24 cellular contexts compared by ENCODE assay signal in the genomic region with DNA sequence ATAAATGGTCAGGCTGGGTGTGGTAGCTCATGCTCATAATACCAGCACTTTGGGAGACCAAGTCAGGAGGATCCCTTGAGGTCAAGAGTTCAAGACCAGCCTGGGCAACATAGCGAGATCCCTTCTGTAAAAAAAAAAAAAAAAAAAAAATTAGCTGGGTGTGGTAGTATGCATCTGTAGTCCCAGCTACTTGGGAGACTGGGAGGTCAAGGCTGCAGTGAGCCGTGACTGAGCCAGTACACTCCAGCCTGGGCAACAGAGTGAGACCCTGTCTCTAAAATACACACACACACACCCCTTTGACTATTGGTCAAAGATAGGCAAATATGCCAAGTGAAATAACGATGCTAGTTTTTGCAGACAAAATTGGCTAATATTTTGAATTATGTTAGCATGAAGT.
A peak's percentile ranks its signal among the peaks of the same experiment; 100 is the strongest.
DNase-seq lines count a peak whose midpoint lies in the region; ATAC-seq, FAIRE-seq and TF ChIP-seq lines count a peak whose summit lies in the region.
"Had no signal": no experiment of that assay in that cellular context is flagged by ENCODE, and none has a peak within 500 bp of the region (broad histone marks: within the 10 kb centered on the region; RNA-seq: fewer than 3 reads in every experiment).

No MANE protein-coding gene starts in this region.

- H3K36me3 Mint-ChIP-seq in nephron (ENCODE audit: low read depth), result peaks cover 46% of the 10 kb centered on the region
- H3K36me3 Mint-ChIP-seq: CD4-positive, alpha-beta memory T cell; CD4-positive, CD25-positive, alpha-beta regulatory T cell; CD8-positive, alpha-beta memory T cell had no signal

- FAIRE-seq in HepG2 (lab: Jason Lieb, UNC) (no peak), GM12878 (lab: Jason Lieb, UNC) (peak; percentile 35), HTR-8/SVneo (lab: Jason Lieb, UNC) (no peak)
- FAIRE-seq: A549, GM12891 had no signal

- no peaks in the 10 kb centered on the region for H3K9me3 Mint-ChIP-seq in nephron
- H3K9me3 Mint-ChIP-seq: CD4-positive, alpha-beta memory T cell; CD8-positive, alpha-beta memory T cell had no signal

- no peaks in the 10 kb centered on the region for H3K27me3 Mint-ChIP-seq in nephron (ENCODE audit: low read depth)
- H3K27me3 Mint-ChIP-seq: B cell; CD4-positive, CD25-positive, alpha-beta regulatory T cell had no signal

- TF ChIP-seq POLR2A in HepG2 (IDR thresholded peaks at IDR 0.05; ENCODE audit: insufficient read depth in 1 of 2, low read depth in 2 of 2, low read length in 2 of 2) (no peak), right lobe of liver (IDR thresholded peaks at IDR 0.05) (no peak), GM12878 (IDR thresholded peaks at IDR 0.05; ENCODE audit: low read depth, low read length) (no peak)

- SMC1A ChIA-PET in GM12878 (lab: Charles Lee; ENCODE audit: uncharacterized antibody, unreplicated experiment), result no interaction called here

- H3K27ac ChIP-seq in HepG2 (ENCODE audit: extremely low read length, insufficient read depth, low read length) (no peak overlapping the region), right lobe of liver (no peak overlapping the region), GM12878 (ENCODE audit: control insufficient read depth, insufficient read depth) (no peak overlapping the region)
- H3K27ac ChIP-seq: 22Rv1; A549; BLaER1 treated with 17β-estradiol and CSF1 and Interleukin-3, amounts not matched to agents 10 nM and 100 nM; C4-2B had no signal

- POLR2A ChIA-PET in HepG2 (lab: Yijun Ruan, JAX), result no interaction called here
- POLR2A ChIA-PET in GM12878 (lab: Charles Lee), result interaction anchor here (0.6 kb wide), 1 partner anchor 154 kb away, joined by 4 read pairs; no protein-coding TSS in a partner anchor

- 93% methylated on average over 3 of the region's 3 CpGs for WGBS in HepG2 (ENCODE audit: low lambda C conversion rate)
- WGBS in right lobe of liver (ENCODE audit: insufficient coverage, low coverage, low lambda C conversion rate, missing lambda C conversion rate), result 93% methylated on average over 3 of the region's 3 CpGs
- 94% methylated on average over 2 of the region's 3 CpGs for WGBS in GM12878 (ENCODE audit: insufficient coverage, insufficient replicate concordance, low lambda C conversion rate, missing lambda C conversion rate)

- CTCF ChIA-PET in HepG2 (lab: Yijun Ruan, JAX; ENCODE audit: low intra/inter-chr PET ratio, low total read pairs) (no interaction called here), GM12878 (lab: Yijun Ruan, JAX) (interaction anchor here (0.7 to 1.1 kb wide), 2 partner anchors 40 to 393 kb away, joined by 4 to 6 read pairs; no protein-coding TSS in a partner anchor)

- no peak overlapping the region for H3K9ac ChIP-seq in HepG2 (ENCODE audit: insufficient read depth, low read depth, low read length)
- no peak overlapping the region for H3K9ac ChIP-seq in GM12878 (ENCODE audit: control insufficient read depth, insufficient read depth, low read length)
- H3K9ac ChIP-seq: BLaER1 treated with 17β-estradiol and CSF1 and Interleukin-3, amounts not matched to agents 10 nM and 100 nM had no signal

- H4K20me1 ChIP-seq in HepG2 (ENCODE audit: insufficient read depth, low read length) (no peaks in the 10 kb centered on the region; the same call in 1 of the 2 replicates), GM12878 (ENCODE audit: control insufficient read depth, insufficient read depth) (no peaks in the 10 kb centered on the region)
- H4K20me1 ChIP-seq: BLaER1 treated with 17β-estradiol and CSF1 and Interleukin-3, amounts not matched to agents 10 nM and 100 nM had no signal

- DNase-seq in HepG2 (ENCODE audit: low spot score) (no peak), right lobe of liver (no peak), GM12878 (ENCODE audit: low read depth, low spot score) (no peak), HTR-8/SVneo (ENCODE audit: insufficient read length, low spot score) (no peak)
- DNase-seq in activated effector memory CD4-positive, alpha-beta T cell treated with Interleukin-2 at 50 U/mL for 16 hours, result no peak
- DNase-seq: AML-193; CD4-positive, alpha-beta memory T cell; CD4-positive, CD25-positive, alpha-beta regulatory T cell; CD8-positive, alpha-beta memory T cell; COR-L47; DMS 273 treated with DMSO at 0.1 percent for 48 hours; DMS153; DMS53; DMS79; DND-41; EL; GDM1 had no signal

- RAD21 ChIA-PET in GM12878 (lab: Charles Lee; ENCODE audit: unreplicated experiment), result no interaction called here

- H3K4me2 ChIP-seq in HepG2 (ENCODE audit: low read depth, low read length) (no peak overlapping the region), GM12878 (ENCODE audit: control insufficient read depth, insufficient read depth) (no peak overlapping the region)
- H3K4me2 ChIP-seq: A549; BLaER1 treated with 17β-estradiol and CSF1 and Interleukin-3, amounts not matched to agents 10 nM and 100 nM had no signal

- H3K36me3 ChIP-seq in HepG2 (replicated peaks in 1 of 2; ENCODE audit: control insufficient read depth in 1 of 2, insufficient read depth in 2 of 2, low read length in 2 of 2) (peaks cover 4 to 43% of the 10 kb centered on the region in 2 experiments; a peak in 4 of 5 replicates), right lobe of liver (no peaks in the 10 kb centered on the region), GM12878 (ENCODE audit: control insufficient read depth in 2 of 2, insufficient read depth in 2 of 2, low read length in 1 of 2) (peaks cover 0 to 5% of the 10 kb centered on the region in 2 experiments; a peak in 3 of 4 replicates)
- H3K36me3 ChIP-seq: BLaER1 treated with 17β-estradiol and CSF1 and Interleukin-3, amounts not matched to agents 10 nM and 100 nM had no signal

- H3K4me3 ChIP-seq in HepG2 (replicated peaks in 1 of 3; ENCODE audit: insufficient read depth in 1 of 3, low read depth in 2 of 3, low read length in 3 of 3) (no peak overlapping the region), right lobe of liver (no peak overlapping the region), GM12878 (no peak overlapping the region)
- H3K4me3 ChIP-seq: A549; BLaER1 treated with 17β-estradiol and CSF1 and Interleukin-3, amounts not matched to agents 10 nM and 100 nM had no signal

- no TSS peak for BruUV-seq in HepG2 (replicated peaks; lab: Mats Ljungman, UMichigan)
- no TSS peak for BruUV-seq in GM12878 (replicated peaks; lab: Mats Ljungman, UMichigan)

- TF ChIP-seq RAD21 in HepG2 (CRISPR knock-in tag; IDR thresholded peaks at IDR 0.05) (no peak), GM12878 (IDR thresholded peaks at IDR 0.05; ENCODE audit: insufficient read depth, low read depth, low read length) (no peak)

- no peak overlapping the region for H3K4me3 Mint-ChIP-seq in nephron
- H3K4me3 Mint-ChIP-seq: B cell; CD4-positive, alpha-beta memory T cell; CD4-positive, CD25-positive, alpha-beta regulatory T cell; CD8-positive, alpha-beta memory T cell had no signal

- H3K79me2 ChIP-seq in HepG2 (ENCODE audit: insufficient read depth, low read length) (peaks cover 31% of the 10 kb centered on the region), GM12878 (ENCODE audit: control insufficient read depth, insufficient read depth, low read length) (peaks cover 4% of the 10 kb centered on the region)

- no peaks in the 10 kb centered on the region for H3K9me3 ChIP-seq in HepG2 (ENCODE audit: low read length)
- H3K9me3 ChIP-seq in right lobe of liver, result no peaks in the 10 kb centered on the region
- H3K9me3 ChIP-seq in GM12878 (replicated peaks; ENCODE audit: control insufficient read depth, insufficient read depth, low read length), result no peaks in the 10 kb centered on the region
- H3K9me3 ChIP-seq: A549; BLaER1 treated with 17β-estradiol and CSF1 and Interleukin-3, amounts not matched to agents 10 nM and 100 nM had no signal

- H3K27ac Mint-ChIP-seq in nephron, result peak overlapping the region in 2 of 3 experiments; percentile 62 to 95
- H3K27ac Mint-ChIP-seq: B cell; CD4-positive, alpha-beta memory T cell; CD4-positive, CD25-positive, alpha-beta regulatory T cell; CD8-positive, alpha-beta memory T cell had no signal

- TF ChIP-seq EP300 in HepG2 (IDR thresholded peaks at IDR 0.05; ENCODE audit: low read depth in 2 of 2, low read length in 2 of 2) (no peak), HepG2 (CRISPR knock-in tag; IDR thresholded peaks at IDR 0.05; ENCODE audit: borderline replicate concordance) (no peak), GM12878 (IDR thresholded peaks at IDR 0.05; ENCODE audit: borderline replicate concordance in 1 of 2, control insufficient read depth in 1 of 2, low read depth in 2 of 2, low read length in 2 of 2) (no peak)

- H3K27me3 ChIP-seq in HepG2 (ENCODE audit: control insufficient read depth in 1 of 2, insufficient read depth in 2 of 2, low read length in 2 of 2) (no peaks in the 10 kb centered on the region), right lobe of liver (no peaks in the 10 kb centered on the region), GM12878 (replicated peaks in 1 of 2; ENCODE audit: control insufficient read depth in 2 of 2, insufficient read depth in 2 of 2, low read length in 1 of 2) (no peaks in the 10 kb centered on the region)
- H3K27me3 ChIP-seq: BLaER1 treated with 17β-estradiol and CSF1 and Interleukin-3, amounts not matched to agents 10 nM and 100 nM had no signal

- in situ Hi-C loops in HepG2 (cut with HindIII; ENCODE audit: extremely low pct_ligation_motif_present, low pct_unique_long_range_greater_than_20kb) (no loop called here), GM12878 (cut with MboI) (no loop called here)

- peaks cover 23% of the 10 kb centered on the region for H3K4me1 Mint-ChIP-seq in nephron
- H3K4me1 Mint-ChIP-seq: CD4-positive, alpha-beta memory T cell; CD4-positive, CD25-positive, alpha-beta regulatory T cell; CD8-positive, alpha-beta memory T cell had no signal

- ATAC-seq in HepG2 (no peak), right lobe of liver (no peak), GM12878 (no peak)
- ATAC-seq: A549 had no signal

- H2AFZ ChIP-seq in HepG2 (ENCODE audit: low read length) (no peak overlapping the region), GM12878 (ENCODE audit: control insufficient read depth, low read depth, low read length) (no peak overlapping the region)

- TF ChIP-seq CTCF in HepG2 (CRISPR knock-in tag; IDR thresholded peaks at IDR 0.05), result no peak
- TF ChIP-seq CTCF in right lobe of liver (IDR thresholded peaks at IDR 0.05), result no peak
- no peak for TF ChIP-seq CTCF in GM12878 (IDR thresholded peaks at IDR 0.05 in 2 of 3, conservative IDR thresholded peaks at IDR 0.05 in 1 of 3; ENCODE audit: control insufficient read depth in 2 of 3, extremely low read depth in 1 of 3, insufficient read depth in 1 of 3, low read depth in 3 of 3, low read length in 3 of 3)
- TF ChIP-seq CTCF in nephron (IDR thresholded peaks at IDR 0.05; ENCODE audit: unreplicated experiment in 3 of 3), result no peak

- peaks cover 45% of the 10 kb centered on the region for H3K4me1 ChIP-seq in HepG2 (ENCODE audit: insufficient read depth, low read length)
- no peaks in the 10 kb centered on the region for H3K4me1 ChIP-seq in right lobe of liver
- peaks cover 9% of the 10 kb centered on the region for H3K4me1 ChIP-seq in GM12878 (ENCODE audit: control insufficient read depth, insufficient read depth, low read length)
- H3K4me1 ChIP-seq: BLaER1 treated with 17β-estradiol and CSF1 and Interleukin-3, amounts not matched to agents 10 nM and 100 nM had no signal

- intact Hi-C loops in HepG2 (cut with micrococcal nuclease; ENCODE audit: unreplicated experiment), result loop anchor here (5.0 kb wide), 1 partner anchor 32 kb away; no protein-coding TSS in a partner anchor
- intact Hi-C loops in right lobe of liver (cut with DNase I), result no loop called here
- intact Hi-C loops in GM12878 (cut with micrococcal nuclease; ENCODE audit: unreplicated experiment), result no loop called here
